ENCODE assay signal across 12 cellular contexts in genomic region chr22:26546282-26546681, GRCh38. TPM values are rescaled to one million over a fixed set of nuclear protein-coding genes. Genes with fewer than 3 reads are reported as not detected.
DNase-seq lines count a peak whose midpoint lies in the region; ATAC-seq and TF ChIP-seq lines count a peak whose summit lies in the region.
"Had no signal": no experiment of that assay in that cellular context is flagged by ENCODE, and none has a peak within 500 bp of the region (broad histone marks: within the 10 kb centered on the region; RNA-seq: fewer than 3 reads in every experiment).

No MANE protein-coding gene starts in this region.

- H3K27ac Mint-ChIP-seq in activated T-cell treated with anti-CD3 and anti-CD28 coated beads, Interleukin-2, amount 50 U/mL, for 72 hours = peak overlapping the region; percentile 85
- H3K27ac Mint-ChIP-seq in type B pancreatic cell = peak overlapping the region; percentile 37

- no peak for DNase-seq in activated T-cell treated with anti-CD3 and anti-CD28 coated beads, Interleukin-2, amount 50 U/mL, for 72 hours
- no peak for DNase-seq in activated T-cell treated with anti-CD3 and anti-CD28 coated beads, Interleukin-2, amount 50 U/mL, for 1 hour
- DNase-seq in heart left ventricle = peak; percentile 52 to 88 (median 73)
- no peak for DNase-seq in type B pancreatic cell (ENCODE audit: extremely low spot score, unreplicated experiment)
- no peak for DNase-seq in DMS153 (lab: John Stamatoyannopoulos, UW)
- DNase-seq: dermis blood vessel endothelial cell, KBM-7, NCI-H2081, PC-3 had no signal

- peaks cover 26% of the 10 kb centered on the region for H3K4me1 Mint-ChIP-seq in activated T-cell treated with anti-CD3 and anti-CD28 coated beads, Interleukin-2, amount 50 U/mL, for 72 hours (ENCODE audit: low read depth)
- H3K4me1 Mint-ChIP-seq in type B pancreatic cell (ENCODE audit: unreplicated experiment) = peaks cover 10% of the 10 kb centered on the region

- H3K4me2 ChIP-seq in OCI-LY1 (ENCODE audit: low read length) = no peak overlapping the region

- H3K27ac ChIP-seq in OCI-LY1 (ENCODE audit: low read depth, low read length, poor library complexity, severe bottlenecking) (peak overlapping the region; percentile 14), heart left ventricle (peak overlapping the region; percentile 4 to 73 (median 46))

- H3K36me3 ChIP-seq in OCI-LY1 (ENCODE audit: insufficient read depth, low read length) = peaks cover 31% of the 10 kb centered on the region
- H3K36me3 ChIP-seq in heart left ventricle = peaks cover 0 to 15% (median 1%) of the 10 kb centered on the region in 9 donors

- no peaks in the 10 kb centered on the region for H3F3A ChIP-seq in OCI-LY1 (ENCODE audit: insufficient read depth, low read length)

- H3K9ac ChIP-seq in OCI-LY1 (ENCODE audit: low read length) = no peak overlapping the region

- 51 to 60% (median 53%) methylated on average over 5 of the region's 5 CpGs for WGBS in heart left ventricle, 4 donors

- H3K4me3 Mint-ChIP-seq in activated T-cell treated with anti-CD3 and anti-CD28 coated beads, Interleukin-2, amount 50 U/mL, for 72 hours = peak overlapping the region; percentile 31 to 47
- no peak overlapping the region for H3K4me3 Mint-ChIP-seq in type B pancreatic cell

- H4K20me1 ChIP-seq in OCI-LY1 (ENCODE audit: insufficient read depth, low read length) = no peaks in the 10 kb centered on the region

- no peak overlapping the region for H3K4me3 ChIP-seq in OCI-LY1 (ENCODE audit: low read depth, low read length, poor library complexity, severe bottlenecking)
- H3K4me3 ChIP-seq in heart left ventricle = no peak overlapping the region

- intact Hi-C loops in heart left ventricle (cut with DNase I) = no loop called here

- TF ChIP-seq POLR2A in heart left ventricle (IDR thresholded peaks at IDR 0.05) = no peak

- H3K9me3 Mint-ChIP-seq in activated T-cell treated with anti-CD3 and anti-CD28 coated beads, Interleukin-2, amount 50 U/mL, for 72 hours = peaks cover 0 to 3% of the 10 kb centered on the region in 2 donors
- no peaks in the 10 kb centered on the region for H3K9me3 Mint-ChIP-seq in type B pancreatic cell

- H3K4me1 ChIP-seq in OCI-LY1 (ENCODE audit: insufficient read depth, low read length, severe bottlenecking) = peaks cover 69% of the 10 kb centered on the region
- H3K4me1 ChIP-seq in heart left ventricle = peaks cover 0 to 65% (median 32%) of the 10 kb centered on the region in 12 donors

- no peaks in the 10 kb centered on the region for H3K9me3 ChIP-seq in OCI-LY1 (ENCODE audit: low read length)
- H3K9me3 ChIP-seq in heart left ventricle = no peaks in the 10 kb centered on the region

- TF ChIP-seq CTCF in OCI-LY1 (IDR thresholded peaks at IDR 0.05; ENCODE audit: low read length) (no peak), heart left ventricle (IDR thresholded peaks at IDR 0.05) (no peak), type B pancreatic cell (conservative IDR thresholded peaks at IDR 0.05) (no peak)

- no peaks in the 10 kb centered on the region for H3K9me2 ChIP-seq in OCI-LY1 (ENCODE audit: low read depth, low read length)

- peaks cover 8 to 10% of the 10 kb centered on the region in 2 donors for H3K36me3 Mint-ChIP-seq in activated T-cell treated with anti-CD3 and anti-CD28 coated beads, Interleukin-2, amount 50 U/mL, for 72 hours (ENCODE audit: insufficient read depth in 2 of 2)
- H3K36me3 Mint-ChIP-seq in type B pancreatic cell = no peaks in the 10 kb centered on the region

- no peaks in the 10 kb centered on the region for H3K27me3 Mint-ChIP-seq in activated T-cell treated with anti-CD3 and anti-CD28 coated beads, Interleukin-2, amount 50 U/mL, for 72 hours (ENCODE audit: low read depth)
- H3K27me3 Mint-ChIP-seq in type B pancreatic cell = no peaks in the 10 kb centered on the region

- ATAC-seq in activated T-cell treated with anti-CD3 and anti-CD28 coated beads, Interleukin-2, amount 50 U/mL, for 72 hours (replicated peaks in 1 of 2) = no peak
- peak; percentile 78 to 85 (median 81) for ATAC-seq in heart left ventricle
- no peak for ATAC-seq in GM21737 (IDR thresholded peaks at IDR 0.05; ENCODE audit: unreplicated experiment)
- ATAC-seq in HG03097 (IDR thresholded peaks at IDR 0.05; ENCODE audit: low FRiP score, unreplicated experiment) = no peak
- ATAC-seq: PC-3 had no signal

- H3K27me3 ChIP-seq in OCI-LY1 (ENCODE audit: insufficient read depth, low read length) (no peaks in the 10 kb centered on the region), heart left ventricle (no peaks in the 10 kb centered on the region)

- H2AFZ ChIP-seq in OCI-LY1 (ENCODE audit: low read length) = no peak overlapping the region

- H3K79me2 ChIP-seq in OCI-LY1 (ENCODE audit: insufficient read depth, low read length) = no peaks in the 10 kb centered on the region

RNA-seq across cellular contexts. Expression of gene TFIP11, which starts 34.0 kb away (rescaled TPM):
- 10 to 100 TPM; 47.0 to 62.5 TPM for total RNA-seq in activated T-cell treated with anti-CD3 and anti-CD28 coated beads, Interleukin-2, amount 50 U/mL, for 72 hours
- 10 to 100 TPM; 15.1 to 28.0 (median 23.1) TPM for total RNA-seq in heart left ventricle
- 10 to 100 TPM; 17.3 to 23.8 TPM for polyA plus RNA-seq in heart left ventricle
- total RNA-seq in type B pancreatic cell (ENCODE audit: low replicate concordance) = 32.7 and 40.3 TPM in 2 replicates

RNA-seq across cellular contexts. Expression of gene TPST2, which starts 43.6 kb away (rescaled TPM):
- 10 to 100 TPM; 19.0 to 23.2 TPM for total RNA-seq in activated T-cell treated with anti-CD3 and anti-CD28 coated beads, Interleukin-2, amount 50 U/mL, for 72 hours
- total RNA-seq in heart left ventricle = 100 to 1,000 TPM in 1 of 9 donors, 10 to 100 TPM in 8; 12.1 to 103 (median 25.2) TPM
- polyA plus RNA-seq in heart left ventricle = 10 to 100 TPM; 24.3 to 51.7 TPM
- 15.7 and 24.3 TPM in 2 replicates for total RNA-seq in type B pancreatic cell (ENCODE audit: low replicate concordance)

Comparison
In these comparisons a context has a peak if more than half of its experiments do, and no peak if none do; other contexts are left out.
1. ATAC-seq: peak in heart left ventricle (4 of 4); none in activated T-cell treated with anti-CD3 and anti-CD28 coated beads, Interleukin-2, amount 50 U/mL, for 72 hours (0 of 2), GM21737 (single experiment) and HG03097 (single experiment).
2. DNase-seq: peak in heart left ventricle (5 of 5); none in activated T-cell treated with anti-CD3 and anti-CD28 coated beads, Interleukin-2, amount 50 U/mL, for 72 hours (0 of 2), activated T-cell treated with anti-CD3 and anti-CD28 coated beads, Interleukin-2, amount 50 U/mL, for 1 hour (single experiment), type B pancreatic cell (single experiment) and DMS153 (single experiment).